ENCODE assay signal across 8 cellular contexts in the genomic region with DNA sequence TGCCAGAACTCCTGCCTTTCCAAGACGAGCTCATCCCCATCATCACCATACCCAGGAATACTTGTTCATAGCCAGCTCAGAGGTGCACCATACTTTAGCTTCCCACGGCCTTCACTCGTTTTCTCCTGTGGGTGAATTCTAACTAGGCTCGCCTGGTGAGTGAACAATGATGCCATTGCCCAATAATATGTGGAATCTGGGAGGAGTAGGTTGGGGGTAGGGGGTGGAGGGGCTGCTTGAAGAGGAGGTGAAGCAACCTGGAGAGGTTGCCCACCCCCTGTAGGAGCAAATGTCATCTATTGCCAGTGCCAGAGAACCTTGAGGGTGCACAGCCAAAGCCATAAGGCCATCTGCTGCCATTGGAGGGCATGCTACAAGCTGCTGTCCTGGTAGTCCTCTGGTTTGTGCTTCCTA. TPM values are rescaled to one million over a fixed set of nuclear protein-coding genes. Genes with fewer than 3 reads are reported as not detected.
DNase-seq lines count a peak whose midpoint lies in the region; ATAC-seq and TF ChIP-seq lines count a peak whose summit lies in the region.

No MANE protein-coding gene starts in this region.

- peaks cover 21% of the 10 kb centered on the region for H4K20me1 ChIP-seq in Loucy (ENCODE audit: insufficient read depth, low read length, poor library complexity, severe bottlenecking)

- no peak overlapping the region for H3K27ac ChIP-seq in ectodermal cell (ENCODE audit: insufficient read depth, low read depth, low read length, poor library complexity, severe bottlenecking)
- no peak overlapping the region for H3K27ac ChIP-seq in neuronal stem cell (replicated peaks; ENCODE audit: low read length)

- no peak overlapping the region for H2BK5ac ChIP-seq in neuronal stem cell (ENCODE audit: low read length)

- H3K36me3 ChIP-seq in ES-I3 (ENCODE audit: insufficient read depth, low read length) (no peaks in the 10 kb centered on the region), Loucy (ENCODE audit: insufficient read depth, low read length) (no peaks in the 10 kb centered on the region), ectodermal cell (ENCODE audit: control insufficient read depth, insufficient read depth, low read length) (no peaks in the 10 kb centered on the region), neuronal stem cell (replicated peaks in 1 of 2; ENCODE audit: control insufficient read depth in 2 of 2, insufficient read depth in 2 of 2, low read length in 2 of 2) (peaks cover 0 to 10% of the 10 kb centered on the region in 2 donors)

- no peaks in the 10 kb centered on the region for H3K9me3 ChIP-seq in ES-I3 (ENCODE audit: control insufficient read depth, insufficient read depth, low read length)
- H3K9me3 ChIP-seq in Loucy (ENCODE audit: insufficient read depth, low read depth, low read length) = no peaks in the 10 kb centered on the region
- H3K9me3 ChIP-seq in ectodermal cell (ENCODE audit: control insufficient read depth, low read length) = no peaks in the 10 kb centered on the region
- H3K9me3 ChIP-seq in neuronal stem cell (replicated peaks in 1 of 2; ENCODE audit: control insufficient read depth in 2 of 2, insufficient read depth in 1 of 2, low read depth in 1 of 2, low read length in 2 of 2) = peaks cover 0 to 3% of the 10 kb centered on the region in 2 donors

- no peak for ATAC-seq in HG03135 (IDR thresholded peaks at IDR 0.05; ENCODE audit: unreplicated experiment)

- peak overlapping the region; percentile 71 for H3K4me2 ChIP-seq in Loucy (ENCODE audit: low read depth, low read length, poor library complexity, severe bottlenecking)
- peak overlapping the region; percentile 72 for H3K4me2 ChIP-seq in neuronal stem cell (ENCODE audit: insufficient read depth, low read length, poor library complexity, severe bottlenecking)

- no peak overlapping the region for H3K4ac ChIP-seq in neuronal stem cell (ENCODE audit: low read length)

- no peak overlapping the region for H2BK15ac ChIP-seq in neuronal stem cell (ENCODE audit: low read length)

- no peak overlapping the region for H4K8ac ChIP-seq in neuronal stem cell (ENCODE audit: low read depth, low read length)

- H3K27me3 ChIP-seq in Loucy (ENCODE audit: insufficient read depth, low read length, poor library complexity, severe bottlenecking) (no peaks in the 10 kb centered on the region), ectodermal cell (ENCODE audit: control insufficient read depth, insufficient read depth, low read length, poor library complexity, severe bottlenecking) (no peaks in the 10 kb centered on the region), neuronal stem cell (ENCODE audit: control insufficient read depth in 3 of 3, insufficient read depth in 3 of 3, low read depth in 1 of 3, low read length in 3 of 3) (no peaks in the 10 kb centered on the region)

- WGBS in ectodermal cell, 2 experiments = 85% methylated on average over 4 of the region's 4 CpGs
- no CpG with 5 or more reads among the region's 4 CpGs for WGBS in neuronal stem cell (ENCODE audit: extremely low coverage in 2 of 2, insufficient read length in 2 of 2, insufficient replicate concordance in 1 of 2), 2 donors

- H3K4me3 ChIP-seq in Loucy (ENCODE audit: low read length, poor library complexity, severe bottlenecking) (peak overlapping the region; percentile 91), ectodermal cell (ENCODE audit: insufficient read depth, low read depth, low read length) (peak overlapping the region; percentile 75), neuronal stem cell (ENCODE audit: low read length in 2 of 2) (peak overlapping the region; percentile 73 to 74)

- no peaks in the 10 kb centered on the region for H3F3A ChIP-seq in Loucy (ENCODE audit: low read depth)

- no peak overlapping the region for H2BK12ac ChIP-seq in neuronal stem cell (ENCODE audit: low read length)

- DNase-seq in neuronal stem cell (ENCODE audit: low spot score) = no peak
- no peak for DNase-seq in stimulated activated CD8-positive, alpha-beta memory T cell treated with anti-CD3 and anti-CD28 coated beads, Interleukin-4, amount 100 ng/mL, for 48 hours
- DNase-seq in SIG-M5 treated with dmso at 0.1 percent for 504 hours (lab: John Stamatoyannopoulos, UW; ENCODE audit: unreplicated experiment) = no peak
- no peak for DNase-seq in activated effector memory CD4-positive, alpha-beta T cell treated with Interleukin-2 at 50 U/mL for 16 hours

- no peak overlapping the region for H3K18ac ChIP-seq in neuronal stem cell (ENCODE audit: low read length)

- H4K91ac ChIP-seq in neuronal stem cell (ENCODE audit: low read depth, low read length, poor library complexity) = no peak overlapping the region

- H2AFZ ChIP-seq in Loucy (ENCODE audit: low read length) (peak overlapping the region; percentile 96), neuronal stem cell (ENCODE audit: low read length) (peak overlapping the region; percentile 98)

- no peaks in the 10 kb centered on the region for H3K9me2 ChIP-seq in Loucy (replicated peaks; ENCODE audit: low read depth, low read length)

- no peak overlapping the region for H3K14ac ChIP-seq in neuronal stem cell (ENCODE audit: low read length)

- TF ChIP-seq CTCF in Loucy (conservative IDR thresholded peaks at IDR 0.05; ENCODE audit: low read length) = no peak

- H3K9ac ChIP-seq in ES-I3 (ENCODE audit: low read depth, low read length) (peak overlapping the region; percentile 64), Loucy (ENCODE audit: low read depth, low read length, poor library complexity, severe bottlenecking) (peak overlapping the region; percentile 73), neuronal stem cell (ENCODE audit: low read depth, low read length, poor library complexity) (no peak overlapping the region)

- no peaks in the 10 kb centered on the region for H3K4me1 ChIP-seq in ES-I3 (ENCODE audit: insufficient read depth, low read length)
- H3K4me1 ChIP-seq in Loucy (ENCODE audit: insufficient read depth, low read length, poor library complexity, severe bottlenecking) = peaks cover 44% of the 10 kb centered on the region
- no peaks in the 10 kb centered on the region for H3K4me1 ChIP-seq in ectodermal cell (ENCODE audit: control insufficient read depth, insufficient read depth, low read length)
- peaks cover 5 to 7% of the 10 kb centered on the region in 2 donors for H3K4me1 ChIP-seq in neuronal stem cell (ENCODE audit: control insufficient read depth in 2 of 2, insufficient read depth in 1 of 2, low read depth in 1 of 2, low read length in 2 of 2)

- peaks cover 42% of the 10 kb centered on the region for H3K79me2 ChIP-seq in Loucy (ENCODE audit: insufficient read depth, low read length)

- no peak overlapping the region for H3K23ac ChIP-seq in neuronal stem cell (ENCODE audit: low read depth, low read length, poor library complexity)

- no peak overlapping the region for H2BK120ac ChIP-seq in neuronal stem cell (ENCODE audit: low read depth, low read length)

- no peak overlapping the region for H2AK5ac ChIP-seq in neuronal stem cell (ENCODE audit: low read depth, low read length)

- no peaks in the 10 kb centered on the region for H3K79me1 ChIP-seq in neuronal stem cell (ENCODE audit: low read depth, low read length)

RNA-seq across cellular contexts. Expression of a gene that starts 0.6 kb away (rescaled TPM):
- polyA plus RNA-seq in ectodermal cell (2013, experiment 1 of 4) = 25.7 TPM
- 31.5 TPM for polyA plus RNA-seq in ectodermal cell (2013, experiment 2 of 4)
- polyA plus RNA-seq in ectodermal cell (2013, experiment 3 of 4) = 15.6 TPM
- 18.9 TPM for polyA plus RNA-seq in ectodermal cell (2013, experiment 4 of 4)
- 11.3 TPM for polyA plus RNA-seq in neuronal stem cell (2013, experiment 1 of 2)
- polyA plus RNA-seq in neuronal stem cell (2013, experiment 2 of 2) = 11.5 TPM
